In genomic region chr9:131252120-131252519, GRCh38 we compare ENCODE assay signal across 12 cellular contexts. TPM values are rescaled to one million over a fixed set of nuclear protein-coding genes. Genes with fewer than 3 reads are reported as not detected.
DNase-seq lines count a peak whose midpoint lies in the region; ATAC-seq, FAIRE-seq and TF ChIP-seq lines count a peak whose summit lies in the region.
"Had no signal": no experiment of that assay in that cellular context is flagged by ENCODE, and none has a peak within 500 bp of the region (broad histone marks: within the 10 kb centered on the region; RNA-seq: fewer than 3 reads in every experiment).

No MANE protein-coding gene starts in this region.

- H3K4me3 Mint-ChIP-seq in IgD-negative memory B cell, result peak overlapping the region in 3 of 4 donors; percentile 23 to 76 (median 55)
- H3K4me3 Mint-ChIP-seq in stimulated activated effector memory CD8-positive, alpha-beta T cell treated with anti-CD3 and anti-CD28 coated beads, Interleukin-12 subunit alpha, Interleukin-12 subunit beta, amount 100 ng/mL, for 72 hours, result peak overlapping the region; percentile 80

- no peak for ATAC-seq in stimulated activated effector memory CD8-positive, alpha-beta T cell treated with anti-CD3 and anti-CD28 coated beads, Interleukin-12 subunit alpha, Interleukin-12 subunit beta, amount 100 ng/mL, for 72 hours
- ATAC-seq in foreskin keratinocyte, result no peak

- no peak for TF ChIP-seq POLR2A in H54 (IDR thresholded peaks at IDR 0.05; ENCODE audit: low read depth, low read length)

- H3K27ac ChIP-seq in effector memory CD4-positive, alpha-beta T cell (ENCODE audit: insufficient read depth, low read length, poor library complexity, severe bottlenecking), result peak overlapping the region; percentile 18
- no peak overlapping the region for H3K27ac ChIP-seq in foreskin keratinocyte

- no peak for FAIRE-seq in H54 (lab: Jason Lieb, UNC)
- FAIRE-seq: A204.1, astrocyte had no signal

- no peaks in the 10 kb centered on the region for H3K9me3 Mint-ChIP-seq in IgD-negative memory B cell
- H3K9me3 Mint-ChIP-seq in stimulated activated effector memory CD8-positive, alpha-beta T cell treated with anti-CD3 and anti-CD28 coated beads, Interleukin-12 subunit alpha, Interleukin-12 subunit beta, amount 100 ng/mL, for 72 hours, result no peaks in the 10 kb centered on the region
- H3K9me3 Mint-ChIP-seq: activated B cell treated with CpG ODN at 0.5 μM for 24 hours had no signal

- no peaks in the 10 kb centered on the region for H3K27me3 Mint-ChIP-seq in IgD-negative memory B cell
- H3K27me3 Mint-ChIP-seq: activated B cell treated with CpG ODN at 0.5 μM for 24 hours had no signal

- peaks cover 23 to 28% (median 26%) of the 10 kb centered on the region in 3 donors for H3K4me1 Mint-ChIP-seq in IgD-negative memory B cell
- peaks cover 41% of the 10 kb centered on the region for H3K4me1 Mint-ChIP-seq in stimulated activated effector memory CD8-positive, alpha-beta T cell treated with anti-CD3 and anti-CD28 coated beads, Interleukin-12 subunit alpha, Interleukin-12 subunit beta, amount 100 ng/mL, for 72 hours

- no peaks in the 10 kb centered on the region for H3K36me3 ChIP-seq in effector memory CD4-positive, alpha-beta T cell (ENCODE audit: control insufficient read depth, insufficient read depth, low read length)

- peak overlapping the region; percentile 15 for H3K4me3 ChIP-seq in effector memory CD4-positive, alpha-beta T cell (ENCODE audit: insufficient read depth, low read depth, low read length, poor library complexity, severe bottlenecking)

- peak; percentile 3 to 13 for DNase-seq in NOMO-1 (lab: John Stamatoyannopoulos, UW; ENCODE audit: unreplicated experiment in 2 of 2)
- DNase-seq in NOMO-1 treated with DMSO at 0.1 percent for 48 hours (lab: John Stamatoyannopoulos, UW; ENCODE audit: unreplicated experiment), result no peak
- no peak for DNase-seq in effector memory CD4-positive, alpha-beta T cell
- peak in 1 of 2 donors; percentile 54 for DNase-seq in stimulated activated effector memory CD8-positive, alpha-beta T cell treated with anti-CD3 and anti-CD28 coated beads, Interleukin-12 subunit alpha, Interleukin-12 subunit beta, amount 100 ng/mL, for 72 hours (ENCODE audit: low spot score in 2 of 2)
- DNase-seq in foreskin keratinocyte, result no peak
- DNase-seq in NCI-H1694 treated with DMSO at 0.1 percent for 48 hours (lab: John Stamatoyannopoulos, UW), result no peak
- DNase-seq in H54 (ENCODE audit: insufficient read length, low spot score), result no peak
- DNase-seq: NCI-H774 had no signal

- H3K9me3 ChIP-seq in effector memory CD4-positive, alpha-beta T cell (ENCODE audit: control insufficient read depth, low read length), result no peaks in the 10 kb centered on the region

- TF ChIP-seq CTCF in foreskin keratinocyte (conservative IDR thresholded peaks at IDR 0.05), result no peak

- H3K27me3 ChIP-seq in effector memory CD4-positive, alpha-beta T cell (replicated peaks; ENCODE audit: control insufficient read depth, insufficient read depth, low read length, poor library complexity, severe bottlenecking), result no peaks in the 10 kb centered on the region
- H3K27me3 ChIP-seq in foreskin keratinocyte, result peaks cover 5% of the 10 kb centered on the region

- H3K4me1 ChIP-seq in effector memory CD4-positive, alpha-beta T cell (ENCODE audit: control insufficient read depth, insufficient read depth, low read length, poor library complexity, severe bottlenecking), result peaks cover 48% of the 10 kb centered on the region
- H3K4me1 ChIP-seq in foreskin keratinocyte, result no peaks in the 10 kb centered on the region

- H3K36me3 Mint-ChIP-seq in IgD-negative memory B cell, result no peaks in the 10 kb centered on the region
- H3K36me3 Mint-ChIP-seq in stimulated activated effector memory CD8-positive, alpha-beta T cell treated with anti-CD3 and anti-CD28 coated beads, Interleukin-12 subunit alpha, Interleukin-12 subunit beta, amount 100 ng/mL, for 72 hours, result peaks cover 27% of the 10 kb centered on the region

- H3K27ac Mint-ChIP-seq in IgD-negative memory B cell, result peak overlapping the region in 2 of 3 donors; percentile 45 to 85
- H3K27ac Mint-ChIP-seq in stimulated activated effector memory CD8-positive, alpha-beta T cell treated with anti-CD3 and anti-CD28 coated beads, Interleukin-12 subunit alpha, Interleukin-12 subunit beta, amount 100 ng/mL, for 72 hours, result peak overlapping the region; percentile 92

RNA-seq across cellular contexts. Expression of gene FAM78A, which starts 24.2 kb away (rescaled TPM):
- polyA plus RNA-seq in IgD-negative memory B cell (18.3 TPM), foreskin keratinocyte (0.22 and 0.44 TPM in 2 replicates)
- 0.27 and 0.32 TPM in 2 replicates for total RNA-seq in foreskin keratinocyte

RNA-seq across cellular contexts. Expression of gene PLPP7, which starts 37.4 kb away (rescaled TPM):
- polyA plus RNA-seq in IgD-negative memory B cell (1.7 TPM), foreskin keratinocyte (not detected in 2 replicates)
- total RNA-seq in foreskin keratinocyte, result not detected in 2 replicates

Comparison
In these comparisons a context has a peak if more than half of its experiments do, and no peak if none do; other contexts are left out.
1. DNase-seq: peak in NOMO-1 (2 of 2); none in NOMO-1 treated with DMSO at 0.1 percent for 48 hours (single experiment), effector memory CD4-positive, alpha-beta T cell (0 of 3), foreskin keratinocyte (0 of 2), NCI-H1694 treated with DMSO at 0.1 percent for 48 hours (single experiment) and H54 (single experiment).
2. RNA of gene FAM78A, which starts 24.2 kb away (polyA plus RNA-seq): 18.3 TPM in IgD-negative memory B cell (single experiment); 0.22 to 0.44 TPM in foreskin keratinocyte; every median in the first group is over 10 times any median in the second.